ENCODE assay signal across 13 cellular contexts in genomic region chr18:11323359-11323819, GRCh38.
DNase-seq lines count a peak whose midpoint lies in the region; ATAC-seq, FAIRE-seq and TF ChIP-seq lines count a peak whose summit lies in the region.
"Had no signal": no experiment of that assay in that cellular context is flagged by ENCODE, and none has a peak within 500 bp of the region (broad histone marks: within the 10 kb centered on the region; RNA-seq: fewer than 3 reads in every experiment).

No MANE protein-coding gene starts in this region.

- H3K9me3 ChIP-seq in A549: no peaks in the 10 kb centered on the region
- H3K9me3 ChIP-seq in adipocyte (ENCODE audit: control insufficient read depth, low read length): no peaks in the 10 kb centered on the region
- H3K9me3 ChIP-seq: BLaER1, thoracic aorta had no signal

- H3K27ac ChIP-seq in A549: peak overlapping the region; percentile 54 to 73; a peak in 5 of 6 replicates
- H3K27ac ChIP-seq: BLaER1, thoracic aorta had no signal

- no peaks in the 10 kb centered on the region for H3K36me3 ChIP-seq in adipocyte (ENCODE audit: control insufficient read depth, insufficient read depth, low read length, severe bottlenecking)
- H3K36me3 ChIP-seq: BLaER1, thoracic aorta had no signal

- TF ChIP-seq RAD21 in A549 (conservative IDR thresholded peaks at IDR 0.05 in 1 of 2, IDR thresholded peaks at IDR 0.05 in 1 of 2): no peak

- no peak for TF ChIP-seq EP300 in A549 (IDR thresholded peaks at IDR 0.05)

- no peaks in the 10 kb centered on the region for H3K27me3 ChIP-seq in adipocyte (replicated peaks; ENCODE audit: control insufficient read depth, insufficient read depth, low read length)
- H3K27me3 ChIP-seq: BLaER1 had no signal

- TF ChIP-seq CTCF in A549 (IDR thresholded peaks at IDR 0.05): no peak

- FAIRE-seq in A549 (lab: Jason Lieb, UNC): no peak

- no peak for TF ChIP-seq POLR2A in A549 (IDR thresholded peaks at IDR 0.05; ENCODE audit: low read length)

- no peak overlapping the region for H3K4me3 ChIP-seq in A549
- no peak overlapping the region for H3K4me3 ChIP-seq in adipocyte (ENCODE audit: low read length)
- H3K4me3 ChIP-seq: BLaER1, thoracic aorta had no signal

- CTCF ChIA-PET in A549 (lab: Yijun Ruan, JAX): interaction anchor here (1.2 to 4.8 kb wide), 3 partner anchors 12 to 228 kb away, joined by 4 to 32 read pairs (median 14); no protein-coding TSS in a partner anchor

- H3K4me1 ChIP-seq in A549 (peaks cover 31% of the 10 kb centered on the region), adipocyte (ENCODE audit: control insufficient read depth, insufficient read depth, low read length) (peaks cover 55% of the 10 kb centered on the region)

- no peak overlapping the region for H3K9ac ChIP-seq in adipocyte (ENCODE audit: low read length)
- H3K9ac ChIP-seq: BLaER1 had no signal

- 4% methylated on average over 10 of the region's 11 CpGs for WGBS in A549 (ENCODE audit: missing lambda C conversion rate)

- POLR2A ChIA-PET in A549 (lab: Yijun Ruan, JAX): no interaction called here

- peak; percentile 88 to 92 for ATAC-seq in A549
- no peak for ATAC-seq in GM18498 (IDR thresholded peaks at IDR 0.05; ENCODE audit: unreplicated experiment)
- ATAC-seq in HG02852 (IDR thresholded peaks at IDR 0.05; ENCODE audit: unreplicated experiment): no peak

- DNase-seq in A549 (ENCODE audit: low read depth in 1 of 2, low spot score in 1 of 2): peak; percentile 31 to 61
- DNase-seq in HCEC 1CT: peak; percentile 25
- peak; percentile 59 for DNase-seq in adipocyte (ENCODE audit: low read depth)
- DNase-seq in iPS-NIHi11 (ENCODE audit: low spot score): peak; percentile 9
- no peak for DNase-seq in AG08396 (ENCODE audit: low spot score)
- no peak for DNase-seq in mucosa of gallbladder (ENCODE audit: low spot score)
- DNase-seq: activated naive CD4-positive, alpha-beta T cell treated with Interleukin-2 at 50 U/mL for 16 hours; effector CD4-positive, alpha-beta T cell; NCI-H2081 treated with DMSO at 0.1 percent for 48 hours had no signal

- H3K4me2 ChIP-seq in A549: peak overlapping the region; percentile 69
- H3K4me2 ChIP-seq: BLaER1 had no signal

TF ChIP-seq in A549, 52 proteins besides CTCF, POLR2A, EP300 and RAD21:
- TF ChIP-seq GATA3 (IDR thresholded peaks at IDR 0.05; ENCODE audit: borderline replicate concordance) (peak; percentile 60; the same call in 1 of the 2 replicates), NPAS2 (CRISPR knock-in tag; IDR thresholded peaks at IDR 0.05; ENCODE audit: borderline replicate concordance) (no peak), E2F6 (IDR thresholded peaks at IDR 0.05; ENCODE audit: borderline replicate concordance, low read depth) (peak; percentile 63; the same call in 1 of the 2 replicates), HMGXB4 (CRISPR knock-in tag; IDR thresholded peaks at IDR 0.05; ENCODE audit: borderline replicate concordance) (no peak), CBX8 (IDR thresholded peaks at IDR 0.05) (no peak), JUN (IDR thresholded peaks at IDR 0.05) (no peak), JUNB (IDR thresholded peaks at IDR 0.05) (peak; percentile 55), REST (IDR thresholded peaks at IDR 0.05) (no peak), ESRRA (IDR thresholded peaks at IDR 0.05; ENCODE audit: borderline replicate concordance, low read length) (no peak), RNF2 (IDR thresholded peaks at IDR 0.05; ENCODE audit: borderline replicate concordance, low read depth) (no peak), HEYL (CRISPR knock-in tag; IDR thresholded peaks at IDR 0.05) (no peak), ZNF302 (CRISPR knock-in tag; IDR thresholded peaks at IDR 0.05) (no peak), FOSL2 (IDR thresholded peaks at IDR 0.05) (peak; percentile 13; the same call in 1 of the 2 replicates), FOSL2 (CRISPR knock-in tag; IDR thresholded peaks at IDR 0.05) (peak; percentile 33; the same call in 1 of the 2 replicates), USF2 (IDR thresholded peaks at IDR 0.05) (peak; percentile 84), MAX (IDR thresholded peaks at IDR 0.05) (peak; percentile 79)

Comparison
In these comparisons a context has a peak if more than half of its experiments do, and no peak if none do; other contexts are left out.
1. ATAC-seq: peak in A549 (2 of 2); none in GM18498 (single experiment) and HG02852 (single experiment).
2. DNase-seq: peak in A549 (2 of 2), HCEC 1CT (single experiment), adipocyte (single experiment) and iPS-NIHi11 (single experiment); none in AG08396 (single experiment) and mucosa of gallbladder (single experiment).